ENCODE assay signal across 8 cellular contexts in genomic region chr17:79707931-79708891, GRCh38. TPM values are rescaled to one million over a fixed set of nuclear protein-coding genes. Genes with fewer than 3 reads are reported as not detected.
DNase-seq lines count a peak whose midpoint lies in the region; ATAC-seq and TF ChIP-seq lines count a peak whose summit lies in the region.

No MANE protein-coding gene starts in this region.

- no peak overlapping the region for H3K27ac ChIP-seq in heart left ventricle

- H3K27me3 ChIP-seq in heart left ventricle = peaks cover 0 to 47% (median 3%) of the 10 kb centered on the region in 9 donors

- H3K4me3 Mint-ChIP-seq in activated naive CD4-positive, alpha-beta T cell treated with anti-CD3 and anti-CD28 coated beads, Interleukin-2, amount 10 ng/mL, durations not matched to agents 7 days and 5 days = no peak overlapping the region

- no peaks in the 10 kb centered on the region for H3K36me3 ChIP-seq in heart left ventricle

- H3K9me3 Mint-ChIP-seq in activated naive CD4-positive, alpha-beta T cell treated with anti-CD3 and anti-CD28 coated beads, Interleukin-2, amount 10 ng/mL, durations not matched to agents 7 days and 5 days = no peaks in the 10 kb centered on the region

- H3K4me1 Mint-ChIP-seq in activated naive CD4-positive, alpha-beta T cell treated with anti-CD3 and anti-CD28 coated beads, Interleukin-2, amount 10 ng/mL, durations not matched to agents 7 days and 5 days = peaks cover 2% of the 10 kb centered on the region

- peak; percentile 57 for DNase-seq in CD1c-positive myeloid dendritic cell (ENCODE audit: extremely low spot score)
- peak; percentile 52 for DNase-seq in HT-29 (ENCODE audit: low spot score)
- peak; percentile 72 for DNase-seq in SK-N-DZ (ENCODE audit: low spot score)
- DNase-seq in activated naive CD4-positive, alpha-beta T cell treated with anti-CD3 and anti-CD28 coated beads, Interleukin-2, amount 10 ng/mL, durations not matched to agents 7 days and 5 days = peak; percentile 74
- peak in 3 of 5 donors; percentile 28 to 56 (median 51) for DNase-seq in heart left ventricle
- DNase-seq in renal cortical epithelial cell (ENCODE audit: low read depth) = peak; percentile 13

- H3K4me3 ChIP-seq in heart left ventricle = peak overlapping the region in 3 of 12 donors; percentile 3 to 25 (median 16)

- 22 to 32% (median 29%) methylated on average over 22 to 35 of the region's 35 CpGs for WGBS in heart left ventricle, 4 donors

- H3K9me3 ChIP-seq in heart left ventricle = no peaks in the 10 kb centered on the region

- no peak overlapping the region for H3K27ac Mint-ChIP-seq in activated naive CD4-positive, alpha-beta T cell treated with anti-CD3 and anti-CD28 coated beads, Interleukin-2, amount 10 ng/mL, durations not matched to agents 7 days and 5 days

- CTCF ChIA-PET in activated naive CD4-positive, alpha-beta T cell treated with anti-CD3 and anti-CD28 coated beads, Interleukin-2, amount 10 ng/mL, durations not matched to agents 7 days and 5 days (lab: Charles Lee) = interaction anchor here (0.7 to 2.0 kb wide), 6 partner anchors 9 to 1344 kb away, joined by 3 to 8 read pairs (median 4); no protein-coding TSS in a partner anchor

- no peak for TF ChIP-seq POLR2A in heart left ventricle (IDR thresholded peaks at IDR 0.05)

- peak; percentile 72 to 84 (median 80) for TF ChIP-seq CTCF in heart left ventricle (IDR thresholded peaks at IDR 0.05)

- intact Hi-C loops in heart left ventricle (cut with DNase I) = loop anchor here in 9 of 10 donors (2.0 to 10.0 kb wide), 5 partner anchors 303 to 623 kb away; no protein-coding TSS in a partner anchor

- peaks cover 5% of the 10 kb centered on the region for H3K27me3 Mint-ChIP-seq in activated naive CD4-positive, alpha-beta T cell treated with anti-CD3 and anti-CD28 coated beads, Interleukin-2, amount 10 ng/mL, durations not matched to agents 7 days and 5 days

- no peaks in the 10 kb centered on the region for H3K36me3 Mint-ChIP-seq in activated naive CD4-positive, alpha-beta T cell treated with anti-CD3 and anti-CD28 coated beads, Interleukin-2, amount 10 ng/mL, durations not matched to agents 7 days and 5 days

- ATAC-seq in heart left ventricle = peak in 3 of 4 donors; percentile 27 to 59 (median 35)
- no peak for ATAC-seq in GM19455 (IDR thresholded peaks at IDR 0.05; ENCODE audit: unreplicated experiment)
- no peak for ATAC-seq in HG03196 (IDR thresholded peaks at IDR 0.05; ENCODE audit: unreplicated experiment)

- H3K4me1 ChIP-seq in heart left ventricle = peaks cover 0 to 4% (median 3%) of the 10 kb centered on the region in 12 donors

RNA-seq across cellular contexts. Expression of gene ENPP7, which starts 22.5 kb away (rescaled TPM):
- not detected in 2 replicates for total RNA-seq in HT-29 (2014; rRNA removed; shearing (Covaris generic))
- not detected in 2 replicates for polyA plus RNA-seq in SK-N-DZ (2014; cell fraction: cytosol; rRNA removed)
- not detected in 2 replicates for polyA plus RNA-seq in SK-N-DZ (2014; cell fraction: nucleus; rRNA removed)
- not detected for total RNA-seq in heart left ventricle
- not detected for polyA plus RNA-seq in heart left ventricle
- not detected in 2 replicates for total RNA-seq in renal cortical epithelial cell

Comparison
In these comparisons a context has a peak if more than half of its experiments do, and no peak if none do; other contexts are left out.
1. DNase-seq: peak in every context shown above with its lines; median percentile 74 in activated naive CD4-positive, alpha-beta T cell treated with anti-CD3 and anti-CD28 coated beads, Interleukin-2, amount 10 ng/mL, durations not matched to agents 7 days and 5 days; 72 in SK-N-DZ; 57 in CD1c-positive myeloid dendritic cell; 52 in HT-29; 51 in heart left ventricle; 13 in renal cortical epithelial cell.
2. ATAC-seq: peak in heart left ventricle (3 of 4); none in GM19455 (single experiment) and HG03196 (single experiment).